ENCODE assay signal across 8 cellular contexts in genomic region chr7:114922652-114923402, GRCh38. TPM values are rescaled to one million over a fixed set of nuclear protein-coding genes. Genes with fewer than 3 reads are reported as not detected.
DNase-seq lines count a peak whose midpoint lies in the region; ATAC-seq and TF ChIP-seq lines count a peak whose summit lies in the region.

No MANE protein-coding gene starts in this region.

- peak overlapping the region; percentile 92 for H2AFZ ChIP-seq in IMR-90 (replicated peaks; ENCODE audit: low read length, poor library complexity)

- peak overlapping the region; percentile 95 for H2BK120ac ChIP-seq in IMR-90 (ENCODE audit: low read depth, low read length)

- peak overlapping the region; percentile 95 for H3K4me2 ChIP-seq in IMR-90 (ENCODE audit: low read depth, low read length)

- no peaks in the 10 kb centered on the region for H3K27me3 ChIP-seq in IMR-90 (ENCODE audit: control insufficient read depth, insufficient read depth, low read length)
- no peaks in the 10 kb centered on the region for H3K27me3 ChIP-seq in lung (ENCODE audit: control insufficient read depth, insufficient read depth)

- peak overlapping the region; percentile 93 for H3K9ac ChIP-seq in IMR-90 (ENCODE audit: low read depth, low read length)

- peak overlapping the region; percentile 5; the same call in 1 of the 2 replicates for H2AK5ac ChIP-seq in IMR-90 (ENCODE audit: low read depth, low read length)

- peak overlapping the region; percentile 77 for H3K27ac ChIP-seq in IMR-90 (ENCODE audit: insufficient read depth, low read length)
- peak overlapping the region; percentile 71 to 94 for H3K27ac ChIP-seq in lung (ENCODE audit: low read depth in 1 of 2, low read length in 1 of 2)

- intact Hi-C loops in IMR-90 (cut with micrococcal nuclease): loop anchor here (2.0 to 10.0 kb wide), 3 partner anchors 434 to 838 kb away; no protein-coding TSS in a partner anchor

- dilution Hi-C loops in IMR-90 (cut with HindIII; ENCODE audit: low sequenced_read_pairs, unreplicated experiment): no loop called here

- CTCF ChIA-PET in IMR-90 (lab: Yijun Ruan, JAX): interaction anchor here (0.9 to 1.7 kb wide), 3 partner anchors 10 to 139 kb away, joined by 3 to 4 read pairs (median 4); no protein-coding TSS in a partner anchor

- H3K9me1 ChIP-seq in IMR-90 (ENCODE audit: insufficient read depth, low read length): 0 out of 2 replicates have a peak, but pooled peaks cover 2% of the 10 kb centered on the region

- peak overlapping the region; percentile 81 for H3K23ac ChIP-seq in IMR-90 (ENCODE audit: low read depth, low read length)

- peak overlapping the region; percentile 89 for H3K4ac ChIP-seq in IMR-90 (ENCODE audit: low read depth, low read length)

- H4K8ac ChIP-seq in IMR-90 (ENCODE audit: low read depth in 2 of 2, low read length in 2 of 2): peak overlapping the region; percentile 73 to 78

- DNase-seq in EH (ENCODE audit: low read depth) (peak; percentile 76), IMR-90 (peak; percentile 77), dermis blood vessel endothelial cell (peak; percentile 74), lung (ENCODE audit: low spot score) (peak; percentile 59), kidney glomerular epithelial cell (lab: John Stamatoyannopoulos, UW) (no peak)
- peak; percentile 69 for DNase-seq in activated CD4-positive, CD25-positive, alpha-beta regulatory T cell treated with anti-CD3 and anti-CD28 coated beads, Interleukin-2, amount 50 U/mL, for 72 hours
- DNase-seq in stimulated activated CD8-positive, alpha-beta memory T cell treated with anti-CD3 and anti-CD28 coated beads, Interleukin-2, amount 100 ng/mL, for 1 hour (ENCODE audit: low read depth in 2 of 2): peak; percentile 8 to 17

- H3K79me1 ChIP-seq in IMR-90 (ENCODE audit: low read depth in 1 of 2, low read length in 2 of 2): peaks cover 6 to 23% of the 10 kb centered on the region in 2 experiments; a peak in 3 of 4 replicates

- H4K20me1 ChIP-seq in IMR-90 (ENCODE audit: insufficient read depth, low read length): no peaks in the 10 kb centered on the region

- peak; percentile 25 for ATAC-seq in GM21576 (IDR thresholded peaks at IDR 0.05; ENCODE audit: unreplicated experiment)
- ATAC-seq in IMR-90 (ENCODE audit: low read depth): peak; percentile 66
- ATAC-seq in lung (ENCODE audit: insufficient read depth, low FRiP score): peak; percentile 68

- H3K9me3 ChIP-seq in IMR-90 (ENCODE audit: control insufficient read depth, insufficient read depth, low read length) (no peaks in the 10 kb centered on the region), lung (ENCODE audit: control insufficient read depth in 2 of 2, insufficient read depth in 1 of 2, low read length in 1 of 2) (no peaks in the 10 kb centered on the region)

- 0% methylated on average over 6 of the region's 51 CpGs; no CpG with 5 or more reads in 1 of the 2 experiments for WGBS in IMR-90 (ENCODE audit: extremely low coverage in 2 of 2, insufficient read length in 1 of 2), 2 experiments
- WGBS in lung, 2 donors: 0% methylated on average over 44 to 51 of the region's 51 CpGs

- H2BK15ac ChIP-seq in IMR-90 (ENCODE audit: low read depth, low read length): peak overlapping the region; percentile 43; the same call in 1 of the 3 replicates

- H3K56ac ChIP-seq in IMR-90 (ENCODE audit: extremely low read depth, insufficient read depth, low read length): peak overlapping the region; percentile 85

- H3K18ac ChIP-seq in IMR-90 (ENCODE audit: low read depth, low read length): peak overlapping the region; percentile 67

- peak overlapping the region; percentile 87 for H4K5ac ChIP-seq in IMR-90 (ENCODE audit: low read depth, low read length)

- H3K36me3 ChIP-seq in IMR-90 (ENCODE audit: control insufficient read depth, insufficient read depth, low read length): no peaks in the 10 kb centered on the region; the same call in 1 of the 2 replicates
- no peaks in the 10 kb centered on the region for H3K36me3 ChIP-seq in lung (ENCODE audit: control insufficient read depth in 2 of 2, insufficient read depth in 2 of 2, low read length in 2 of 2)

- TF ChIP-seq CTCF in IMR-90 (conservative IDR thresholded peaks at IDR 0.05; ENCODE audit: low read depth, low read length): no peak
- no peak for TF ChIP-seq CTCF in lung (IDR thresholded peaks at IDR 0.05; ENCODE audit: control extremely low read depth, extremely low read depth)

- POLR2A ChIA-PET in IMR-90 (lab: Charles Lee; ENCODE audit: unreplicated experiment): no interaction called here

- in situ Hi-C loops in IMR-90 (cut with MboI; ENCODE audit: low sequenced_read_pairs): no loop called here

- no TSS peak for BruUV-seq in IMR-90 (replicated peaks; lab: Mats Ljungman, UMichigan)

- H3K4me1 ChIP-seq in IMR-90 (ENCODE audit: control insufficient read depth, insufficient read depth, low read length) (peaks cover 4% of the 10 kb centered on the region; the same call in 1 of the 2 replicates), lung (ENCODE audit: control insufficient read depth in 2 of 2, insufficient read depth in 2 of 2, low read length in 2 of 2) (peaks cover 0 to 6% of the 10 kb centered on the region in 2 donors)

- H2AK9ac ChIP-seq in IMR-90 (replicated peaks; ENCODE audit: low read depth, low read length, poor library complexity): peak overlapping the region; percentile 88

- H2BK20ac ChIP-seq in IMR-90 (ENCODE audit: low read depth, low read length): peak overlapping the region; percentile 23

- H3K4me3 ChIP-seq in IMR-90 (ENCODE audit: insufficient read depth, low read depth, low read length) (peak overlapping the region; percentile 68), lung (peak overlapping the region; percentile 83)

- peak overlapping the region; percentile 68 for H2BK5ac ChIP-seq in IMR-90 (ENCODE audit: low read depth, low read length, poor library complexity, severe bottlenecking)

- H4K91ac ChIP-seq in IMR-90 (ENCODE audit: insufficient read depth, low read depth, low read length): peak overlapping the region; percentile 27

- TF ChIP-seq RAD21 in IMR-90 (IDR thresholded peaks at IDR 0.05; ENCODE audit: low read length): peak; percentile 12; the same call in 1 of the 2 replicates

- TF ChIP-seq POLR2A in IMR-90 (IDR thresholded peaks at IDR 0.05; ENCODE audit: low read depth, low read length): no peak

- peak overlapping the region; percentile 82 for H3K14ac ChIP-seq in IMR-90 (replicated peaks; ENCODE audit: low read depth, low read length)

TF ChIP-seq in IMR-90, 13 proteins besides CTCF, POLR2A, EP300 and RAD21:
- TF ChIP-seq ELK1 (IDR thresholded peaks at IDR 0.05; ENCODE audit: borderline replicate concordance, low read depth, low read length) (no peak), MAZ (IDR thresholded peaks at IDR 0.05; ENCODE audit: borderline replicate concordance, low read depth, low read length) (0 out of 2 replicates have a peak, but pooled peaks have one; percentile 8), RFX5 (IDR thresholded peaks at IDR 0.05; ENCODE audit: low read depth, low read length) (no peak), MXI1 (IDR thresholded peaks at IDR 0.05; ENCODE audit: borderline replicate concordance, low read depth, low read length) (0 out of 2 replicates have a peak, but pooled peaks have one; percentile 2)
TF ChIP-seq in IMR-90: peak in this region for 2.

RNA-seq across cellular contexts. Expression of gene MDFIC, which starts 0.9 kb away (rescaled TPM):
- 29.7 and 35.0 TPM in 2 replicates for total RNA-seq in IMR-90 (2012; rRNA removed)
- polyA plus RNA-seq in IMR-90 (2012; rRNA removed): 16.9 and 18.1 TPM in 2 replicates
- polyA plus RNA-seq in IMR-90 (2012; cell fraction: cytosol; rRNA removed): 7.5 and 10.8 TPM in 2 replicates
- 2.9 and 8.2 TPM in 2 replicates for polyA plus RNA-seq in IMR-90 (2012; cell fraction: nucleus; rRNA removed; ENCODE audit: low replicate concordance)
- 69.1 and 78.2 TPM in 2 replicates for total RNA-seq in dermis blood vessel endothelial cell
- total RNA-seq in lung: 10 to 100 TPM; 37.3 to 55.5 TPM
- 10 to 100 TPM; 13.3 to 13.7 TPM for polyA plus RNA-seq in lung
